Comparison of ENCODE assay signal across 9 cellular contexts in the genomic region with DNA sequence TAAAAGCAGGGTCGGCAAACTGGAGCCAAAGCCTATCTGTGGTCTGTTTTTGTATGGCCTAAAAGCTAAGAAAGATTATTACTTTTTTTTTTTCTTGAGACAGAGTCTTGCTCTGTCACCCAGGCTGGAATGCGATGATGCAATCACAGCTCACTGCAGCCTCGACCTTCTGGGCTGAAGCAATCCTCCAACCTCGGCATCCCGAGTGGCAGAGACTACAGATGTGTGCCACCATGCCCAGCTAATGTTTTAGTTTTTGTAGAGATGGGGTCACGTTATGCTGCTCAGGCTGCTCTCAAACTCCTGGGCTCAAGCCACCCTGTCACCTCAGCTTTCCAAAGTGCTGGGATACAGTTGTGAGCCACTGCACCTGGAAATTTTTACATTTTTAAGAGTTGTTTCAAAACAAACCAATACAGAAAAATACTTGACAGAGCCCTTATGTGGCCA. TPM values are rescaled to one million over a fixed set of nuclear protein-coding genes. Genes with fewer than 3 reads are reported as not detected.
DNase-seq lines count a peak whose midpoint lies in the region; ATAC-seq and TF ChIP-seq lines count a peak whose summit lies in the region.
"Had no signal": no experiment of that assay in that cellular context is flagged by ENCODE, and none has a peak within 500 bp of the region (broad histone marks: within the 10 kb centered on the region; RNA-seq: fewer than 3 reads in every experiment).

No MANE protein-coding gene starts in this region.

- H3K36me3 ChIP-seq in HUES48 (ENCODE audit: control insufficient read depth, insufficient read depth, low read length) (no peaks in the 10 kb centered on the region), body of pancreas (replicated peaks in 1 of 2; ENCODE audit: insufficient read depth in 1 of 2, low read depth in 2 of 2) (no peaks in the 10 kb centered on the region), mesendoderm (ENCODE audit: control insufficient read depth, insufficient read depth, low read length) (no peaks in the 10 kb centered on the region)

- peak overlapping the region; percentile 43; the same call in 1 of the 2 replicates for H3K9ac ChIP-seq in HUES48 (ENCODE audit: low read depth, low read length)
- H3K9ac ChIP-seq in mesendoderm (ENCODE audit: low read length), result no peak overlapping the region

- H3K79me1 ChIP-seq in mesendoderm (ENCODE audit: low read length), result no peaks in the 10 kb centered on the region

- H2BK120ac ChIP-seq in mesendoderm (ENCODE audit: low read depth, low read length), result no peak overlapping the region

- no peak overlapping the region for H3K4me2 ChIP-seq in mesendoderm (ENCODE audit: low read length)

- no peak overlapping the region for H2AK5ac ChIP-seq in mesendoderm (ENCODE audit: low read length)

- H3K27ac ChIP-seq in HUES48 (ENCODE audit: low read depth, low read length) (no peak overlapping the region), body of pancreas (no peak overlapping the region), mesendoderm (ENCODE audit: low read depth, low read length) (no peak overlapping the region)

- no peak overlapping the region for H3K4ac ChIP-seq in mesendoderm (ENCODE audit: low read depth, low read length)

- no peak for TF ChIP-seq POLR2A in body of pancreas (IDR thresholded peaks at IDR 0.05)

- H3K23ac ChIP-seq in mesendoderm (ENCODE audit: low read length), result no peak overlapping the region

- H3K9me3 Mint-ChIP-seq in activated naive CD4-positive, alpha-beta T cell treated with anti-CD3 and anti-CD28 coated beads, Interleukin-2, amount 50 U/mL, for 72 hours, result no peaks in the 10 kb centered on the region

- H3K79me2 ChIP-seq in mesendoderm (ENCODE audit: control insufficient read depth, insufficient read depth, low read length), result no peaks in the 10 kb centered on the region

- no peaks in the 10 kb centered on the region for H3K36me3 Mint-ChIP-seq in activated naive CD4-positive, alpha-beta T cell treated with anti-CD3 and anti-CD28 coated beads, Interleukin-2, amount 50 U/mL, for 72 hours

- H3K27ac Mint-ChIP-seq in activated naive CD4-positive, alpha-beta T cell treated with anti-CD3 and anti-CD28 coated beads, Interleukin-2, amount 50 U/mL, for 72 hours, result no peak overlapping the region

- no peak overlapping the region for H2BK15ac ChIP-seq in mesendoderm (replicated peaks; ENCODE audit: low read depth)

- ATAC-seq in body of pancreas (peak; percentile 70), HG02840 (IDR thresholded peaks at IDR 0.05; ENCODE audit: low FRiP score, unreplicated experiment) (no peak)
- ATAC-seq in activated naive CD4-positive, alpha-beta T cell treated with anti-CD3 and anti-CD28 coated beads, Interleukin-2, amount 50 U/mL, for 72 hours, result no peak

- H4K5ac ChIP-seq in mesendoderm (ENCODE audit: low read length), result no peak overlapping the region

- no peak overlapping the region for H3K56ac ChIP-seq in mesendoderm (ENCODE audit: low read length)

- H3K4me3 ChIP-seq in AG09309 (ENCODE audit: control insufficient read depth, low read depth, low read length) (no peak overlapping the region), HUES48 (ENCODE audit: low read depth, low read length) (no peak overlapping the region), body of pancreas (no peak overlapping the region), mesendoderm (ENCODE audit: low read length) (no peak overlapping the region)

- intact Hi-C loops in body of pancreas (cut with DNase I), result no loop called here

- TF ChIP-seq CTCF in AG09309 (IDR thresholded peaks at IDR 0.05; ENCODE audit: control insufficient read depth, insufficient read depth, low read depth, low read length, missing control alignments) (no peak), body of pancreas (IDR thresholded peaks at IDR 0.05) (no peak)

- H3K27me3 ChIP-seq in HUES48 (ENCODE audit: control insufficient read depth, insufficient read depth, low read length) (no peaks in the 10 kb centered on the region), body of pancreas (no peaks in the 10 kb centered on the region), mesendoderm (ENCODE audit: insufficient read depth, low read length, poor library complexity) (no peaks in the 10 kb centered on the region)

- DNase-seq in AG09309 (ENCODE audit: low read depth) (peak; percentile 56), body of pancreas (peak; percentile 43 to 61 (median 49)), mesendoderm (peak; percentile 80), mesenteric fat pad (ENCODE audit: low spot score) (no peak), NCI-H2196 treated with DMSO at 0.1 percent for 48 hours (lab: John Stamatoyannopoulos, UW; ENCODE audit: unreplicated experiment) (no peak)
- no peak for DNase-seq in activated naive CD4-positive, alpha-beta T cell treated with anti-CD3 and anti-CD28 coated beads, Interleukin-2, amount 50 U/mL, for 72 hours (ENCODE audit: low spot score in 2 of 2)
- DNase-seq: NCI-H524 had no signal

- no peak overlapping the region for H3K18ac ChIP-seq in mesendoderm (ENCODE audit: low read length)

- no peak overlapping the region for H2BK5ac ChIP-seq in mesendoderm (ENCODE audit: low read length)

- H3K9me3 ChIP-seq in HUES48 (ENCODE audit: control insufficient read depth, insufficient read depth, low read length) (no peaks in the 10 kb centered on the region), body of pancreas (no peaks in the 10 kb centered on the region)

- WGBS in body of pancreas, 2 donors, result 14 to 22% methylated on average over 6 of the region's 6 CpGs
- no CpG with 5 or more reads among the region's 6 CpGs for WGBS in mesendoderm (ENCODE audit: extremely low coverage, insufficient coverage, low lambda C conversion rate)

- H3K4me1 ChIP-seq in HUES48 (ENCODE audit: control insufficient read depth, insufficient read depth, low read length) (peaks cover 39% of the 10 kb centered on the region), body of pancreas (no peaks in the 10 kb centered on the region), mesendoderm (ENCODE audit: control insufficient read depth, low read depth, low read length) (peaks cover 3% of the 10 kb centered on the region)

- H4K8ac ChIP-seq in mesendoderm (ENCODE audit: low read depth, low read length), result no peak overlapping the region

RNA-seq across cellular contexts. Expression of gene GLRX2, which starts 6.5 kb away (rescaled TPM):
- total RNA-seq in body of pancreas (1 to 10 TPM; 1.3 to 2.6 TPM), mesenteric fat pad (33.3 TPM)
- 16.7 TPM for polyA plus RNA-seq in mesendoderm (2013, experiment 1 of 2)
- 18.0 TPM for polyA plus RNA-seq in mesendoderm (2013, experiment 2 of 2)
- 10 to 100 TPM; 18.6 to 32.2 TPM for total RNA-seq in activated naive CD4-positive, alpha-beta T cell treated with anti-CD3 and anti-CD28 coated beads, Interleukin-2, amount 50 U/mL, for 72 hours

RNA-seq across cellular contexts. Expression of gene CDC73, which starts 10.2 kb away (rescaled TPM):
- total RNA-seq in body of pancreas (10 to 100 TPM; 22.6 to 37.9 TPM), mesenteric fat pad (61.4 TPM)
- 37.2 TPM for polyA plus RNA-seq in mesendoderm (2013, experiment 1 of 2)
- 37.0 TPM for polyA plus RNA-seq in mesendoderm (2013, experiment 2 of 2)
- 10 to 100 TPM; 36.0 to 56.4 TPM for total RNA-seq in activated naive CD4-positive, alpha-beta T cell treated with anti-CD3 and anti-CD28 coated beads, Interleukin-2, amount 50 U/mL, for 72 hours

RNA-seq across cellular contexts. Expression of gene RO60, which starts 52.3 kb away (rescaled TPM):
- 10 to 100 TPM; 23.7 to 31.6 TPM for total RNA-seq in body of pancreas
- 22.3 TPM for polyA plus RNA-seq in mesendoderm (2013, experiment 1 of 2)
- 21.1 TPM for polyA plus RNA-seq in mesendoderm (2013, experiment 2 of 2)
- total RNA-seq in activated naive CD4-positive, alpha-beta T cell treated with anti-CD3 and anti-CD28 coated beads, Interleukin-2, amount 50 U/mL, for 72 hours, result 10 to 100 TPM; 48.2 to 68.9 TPM
- 48.4 TPM for total RNA-seq in mesenteric fat pad

RNA-seq across cellular contexts. Expression of gene UCHL5, which starts 52.5 kb away (rescaled TPM):
- total RNA-seq in body of pancreas (10 to 100 TPM in 1 of 2 donors, 1 to 10 TPM in 1; 7.6 to 47.5 TPM), mesenteric fat pad (27.5 TPM)
- polyA plus RNA-seq in mesendoderm (2013, experiment 1 of 2), result 44.4 TPM
- 44.8 TPM for polyA plus RNA-seq in mesendoderm (2013, experiment 2 of 2)
- 10 to 100 TPM; 41.6 to 71.9 TPM for total RNA-seq in activated naive CD4-positive, alpha-beta T cell treated with anti-CD3 and anti-CD28 coated beads, Interleukin-2, amount 50 U/mL, for 72 hours

Comparison
In these comparisons a context has a peak if more than half of its experiments do, and no peak if none do; other contexts are left out.
1. DNase-seq: peak in AG09309 (single experiment), body of pancreas (4 of 4) and mesendoderm (single experiment); none in activated naive CD4-positive, alpha-beta T cell treated with anti-CD3 and anti-CD28 coated beads, Interleukin-2, amount 50 U/mL, for 72 hours (0 of 2), mesenteric fat pad (single experiment) and NCI-H2196 treated with DMSO at 0.1 percent for 48 hours (single experiment).